In genomic region chr12:50662121-50662480, GRCh38 we compare ENCODE assay signal across 14 cellular contexts.
"Had no signal": no experiment of that assay in that cellular context is flagged by ENCODE, and none has a peak within 500 bp of the region (broad histone marks: within the 10 kb centered on the region; RNA-seq: fewer than 3 reads in every experiment).

No MANE protein-coding gene starts in this region.

- H3K9me3 Mint-ChIP-seq: activated B cell treated with CpG ODN at 0.5 μM for 24 hours; activated naive CD8-positive, alpha-beta T cell treated with anti-CD3 and anti-CD28 coated beads for 36 hours; activated T-cell treated with anti-CD3 and anti-CD28 coated beads, Interleukin-2, amount 50 U/mL, for 72 hours; stimulated activated effector memory CD8-positive, alpha-beta T cell treated with anti-CD3 and anti-CD28 coated beads, Interleukin-12 subunit alpha, Interleukin-12 subunit beta, amount 100 ng/mL, for 72 hours had no signal

- H3K4me3 Mint-ChIP-seq: activated B cell treated with CpG ODN at 0.5 μM for 24 hours; activated naive CD8-positive, alpha-beta T cell treated with anti-CD3 and anti-CD28 coated beads for 36 hours; activated T-cell treated with anti-CD3 and anti-CD28 coated beads, Interleukin-2, amount 50 U/mL, for 72 hours; neural crest cell; stimulated activated effector memory CD8-positive, alpha-beta T cell treated with anti-CD3 and anti-CD28 coated beads, Interleukin-12 subunit alpha, Interleukin-12 subunit beta, amount 100 ng/mL, for 72 hours had no signal

- H3K27ac ChIP-seq: esophagus squamous epithelium had no signal

- H3K27ac Mint-ChIP-seq: activated B cell treated with CpG ODN at 0.5 μM for 24 hours; activated naive CD8-positive, alpha-beta T cell treated with anti-CD3 and anti-CD28 coated beads for 36 hours had no signal

- ATAC-seq: stimulated activated effector memory CD8-positive, alpha-beta T cell treated with anti-CD3 and anti-CD28 coated beads, Interleukin-12 subunit alpha, Interleukin-12 subunit beta, amount 100 ng/mL, for 72 hours had no signal

- H3K4me3 ChIP-seq: esophagus squamous epithelium, ovary had no signal

- H3K36me3 ChIP-seq: ovary had no signal

- H3K4me1 Mint-ChIP-seq: activated B cell treated with CpG ODN at 0.5 μM for 24 hours; stimulated activated effector memory CD8-positive, alpha-beta T cell treated with anti-CD3 and anti-CD28 coated beads, Interleukin-12 subunit alpha, Interleukin-12 subunit beta, amount 100 ng/mL, for 72 hours had no signal

- H3K9me3 ChIP-seq: esophagus squamous epithelium, ovary had no signal

- H3K27me3 ChIP-seq: esophagus squamous epithelium, ovary had no signal

- H3K27me3 Mint-ChIP-seq: activated B cell treated with CpG ODN at 0.5 μM for 24 hours; activated naive CD8-positive, alpha-beta T cell treated with anti-CD3 and anti-CD28 coated beads for 36 hours had no signal

- DNase-seq: activated B cell treated with CpG ODN at 0.5 μM for 24 hours; activated CD4-positive, alpha-beta T cell treated with anti-CD3 and anti-CD28 coated beads for 48 hours; activated CD8-positive, alpha-beta memory T cell treated with anti-CD3 and anti-CD28 coated beads, Interleukin-2, amount 50 U/mL, for 48 hours; activated gamma-delta T cell; activated naive CD8-positive, alpha-beta T cell treated with anti-CD3 and anti-CD28 coated beads for 36 hours; activated T-cell treated with anti-CD3 and anti-CD28 coated beads, Interleukin-2, amount 50 U/mL, for 72 hours; aorta; esophagus squamous epithelium; ovary; stimulated activated CD4-positive, alpha-beta T cell treated with anti-CD3 and anti-CD28 coated beads, Interleukin-12 subunit alpha, Interleukin-12 subunit beta, amount 100 ng/mL, for 4 hours; SW 1271; trophoblast cell had no signal
